ENCODE assay signal across 1 cellular context in genomic region chr17:1580979-1581676, GRCh38.
TF ChIP-seq lines count a peak whose summit lies in the region.

No MANE protein-coding gene starts in this region.

TF ChIP-seq in HEK293, 187 proteins besides CTCF, POLR2A, EP300 and RAD21:
- TF ChIP-seq ZNF544 (tag by site-specific recombination; IDR thresholded peaks at IDR 0.05) (no peak), ZFHX2 (tag by site-specific recombination; conservative IDR thresholded peaks at IDR 0.05) (peak; percentile 73), EGR2 (tag by site-specific recombination; IDR thresholded peaks at IDR 0.05; ENCODE audit: low read depth) (peak; percentile 62; the same call in 1 of the 2 replicates), ZNF548 (tag by site-specific recombination; IDR thresholded peaks at IDR 0.05) (no peak), ZNF830 (tag by site-specific recombination; IDR thresholded peaks at IDR 0.05; ENCODE audit: low read depth) (no peak), ZNF529 (tag by site-specific recombination; IDR thresholded peaks at IDR 0.05; ENCODE audit: insufficient replicate concordance) (no peak), GLI2 (tag by site-specific recombination; IDR thresholded peaks at IDR 0.05; ENCODE audit: borderline replicate concordance, low read depth) (no peak)
